In genomic region chr1:17351598-17352324, GRCh38 we compare ENCODE assay signal across 18 cellular contexts. TPM values are rescaled to one million over a fixed set of nuclear protein-coding genes. Genes with fewer than 3 reads are reported as not detected.
DNase-seq lines count a peak whose midpoint lies in the region; ATAC-seq and TF ChIP-seq lines count a peak whose summit lies in the region.
"Had no signal": no experiment of that assay in that cellular context is flagged by ENCODE, and none has a peak within 500 bp of the region (broad histone marks: within the 10 kb centered on the region; RNA-seq: fewer than 3 reads in every experiment).

No MANE protein-coding gene starts in this region.

- peak overlapping the region; percentile 13; the same call in 1 of the 2 replicates for H3K27ac ChIP-seq in BLaER1
- H3K27ac ChIP-seq in neutrophil = peak overlapping the region; percentile 66
- H3K27ac ChIP-seq: C4-2B, HL-60 had no signal

- TF ChIP-seq CTCF in neutrophil (IDR thresholded peaks at IDR 0.05) = no peak

- no peaks in the 10 kb centered on the region for H3K27me3 Mint-ChIP-seq in dendritic cell treated with granulocyte-macrophage colony-stimulating factor and Interleukin-4, amounts not matched to agents 40 ng/mL and 50 ng/mL, for 4 days

- H3K27ac Mint-ChIP-seq in dendritic cell treated with granulocyte-macrophage colony-stimulating factor and Interleukin-4, amounts not matched to agents 40 ng/mL and 50 ng/mL, for 4 days = peak overlapping the region; percentile 28
- H3K27ac Mint-ChIP-seq: CD4-positive, alpha-beta memory T cell; GM23338 had no signal

- H3K36me3 ChIP-seq in BLaER1 (no peaks in the 10 kb centered on the region), H7 (replicated peaks; ENCODE audit: control insufficient read depth, insufficient read depth, low read length) (no peaks in the 10 kb centered on the region), neutrophil (peaks cover 87% of the 10 kb centered on the region)
- H3K36me3 ChIP-seq: BE2C had no signal

- peaks cover 18% of the 10 kb centered on the region for H3K4me1 Mint-ChIP-seq in dendritic cell treated with granulocyte-macrophage colony-stimulating factor and Interleukin-4, amounts not matched to agents 40 ng/mL and 50 ng/mL, for 4 days (ENCODE audit: low read depth)

- H3K27me3 ChIP-seq in BLaER1 = no peaks in the 10 kb centered on the region
- no peaks in the 10 kb centered on the region for H3K27me3 ChIP-seq in H7 (ENCODE audit: control insufficient read depth, insufficient read depth, low read length)
- no peaks in the 10 kb centered on the region for H3K27me3 ChIP-seq in neutrophil
- H3K27me3 ChIP-seq: BE2C had no signal

- H3K9me3 ChIP-seq in BLaER1 (no peaks in the 10 kb centered on the region), neutrophil (peaks cover 8% of the 10 kb centered on the region)
- H3K9me3 ChIP-seq: BE2C had no signal

- peaks cover 10% of the 10 kb centered on the region for H3K36me3 Mint-ChIP-seq in dendritic cell treated with granulocyte-macrophage colony-stimulating factor and Interleukin-4, amounts not matched to agents 40 ng/mL and 50 ng/mL, for 4 days (ENCODE audit: low read depth)
- H3K36me3 Mint-ChIP-seq: CD4-positive, alpha-beta memory T cell had no signal

- H3K9me3 Mint-ChIP-seq in dendritic cell treated with granulocyte-macrophage colony-stimulating factor and Interleukin-4, amounts not matched to agents 40 ng/mL and 50 ng/mL, for 4 days = no peaks in the 10 kb centered on the region
- H3K9me3 Mint-ChIP-seq: H9 had no signal

- peak overlapping the region; percentile 78; the same call in 1 of the 2 replicates for H3K4me2 ChIP-seq in BLaER1
- H3K4me2 ChIP-seq: GM23338 had no signal

- no peak overlapping the region for H3K4me3 Mint-ChIP-seq in dendritic cell treated with granulocyte-macrophage colony-stimulating factor and Interleukin-4, amounts not matched to agents 40 ng/mL and 50 ng/mL, for 4 days
- H3K4me3 Mint-ChIP-seq: GM23338, H9 had no signal

- no peak for ATAC-seq in activated CD4-positive, CD25-positive, alpha-beta regulatory T cell treated with anti-CD3 and anti-CD28 coated beads, Interleukin-2, amount 50 U/mL, for 24 hours
- ATAC-seq: GM23338 had no signal

- H3K4me1 ChIP-seq in BLaER1 (peaks cover 78% of the 10 kb centered on the region), neutrophil (ENCODE audit: control insufficient read depth in 1 of 2, insufficient read depth in 1 of 2, low read depth in 1 of 2, low read length in 1 of 2) (no peaks in the 10 kb centered on the region)
- H3K4me1 ChIP-seq: BE2C had no signal

- H3K4me3 ChIP-seq in BLaER1 (no peak overlapping the region), H7 (ENCODE audit: insufficient read depth, low read depth, low read length) (no peak overlapping the region), neutrophil (ENCODE audit: low read depth in 1 of 2, low read length in 1 of 2) (no peak overlapping the region)
- H3K4me3 ChIP-seq: GM23338 had no signal

- peak; percentile 15 for DNase-seq in H7
- DNase-seq in NCI-H2196 treated with DMSO at 0.1 percent for 48 hours (lab: John Stamatoyannopoulos, UW; ENCODE audit: unreplicated experiment) = no peak
- DNase-seq: BE2C; CD4-positive, alpha-beta memory T cell; DMS153; DMS79; GDM1 had no signal

- intact Hi-C loops in dendritic cell treated with granulocyte-macrophage colony-stimulating factor and Interleukin-4, amounts not matched to agents 40 ng/mL and 50 ng/mL, for 4 days (cut with micrococcal nuclease) = no loop called here

- H4K20me1 ChIP-seq in BLaER1 = no peaks in the 10 kb centered on the region

- H3K9ac ChIP-seq in BLaER1 = no peak overlapping the region

RNA-seq across cellular contexts. Expression of gene PADI6, which starts 20.2 kb away (rescaled TPM):
- total RNA-seq in H7 (2014; rRNA removed; shearing (Covaris generic)) = not detected in 2 replicates
- total RNA-seq: A172; CD4-positive, alpha-beta memory T cell; Daoy; GM23338; H9; HT1080 had no signal

RNA-seq across cellular contexts. Expression of gene PADI4, which starts 43.8 kb away (rescaled TPM):
- 0.62 TPM in 1 of 2 replicates, not detected in the other for total RNA-seq in H7 (2014; rRNA removed; shearing (Covaris generic))
- total RNA-seq: Daoy had no signal
